ENCODE assay signal across 21 cellular contexts in genomic region chr11:9253086-9253485, GRCh38. TPM values are rescaled to one million over a fixed set of nuclear protein-coding genes. Genes with fewer than 3 reads are reported as not detected.
DNase-seq lines count a peak whose midpoint lies in the region; ATAC-seq and TF ChIP-seq lines count a peak whose summit lies in the region.
"Had no signal": no experiment of that assay in that cellular context is flagged by ENCODE, and none has a peak within 500 bp of the region (broad histone marks: within the 10 kb centered on the region; RNA-seq: fewer than 3 reads in every experiment).

No MANE protein-coding gene starts in this region.

- H3K9me3 ChIP-seq in cardiac muscle cell (ENCODE audit: low read depth) (no peaks in the 10 kb centered on the region), Caco-2 (no peaks in the 10 kb centered on the region)
- H3K9me3 ChIP-seq: adrenal gland, tibial nerve had no signal

- in situ Hi-C loops in KBM-7 (cut with MboI; ENCODE audit: low pct_unique_long_range_greater_than_20kb, low sequenced_read_pairs): no loop called here

- intact Hi-C loops in Right ventricle myocardium inferior (cut with DNase I) (no loop called here), Caco-2 (cut with micrococcal nuclease; ENCODE audit: unreplicated experiment) (no loop called here)

- H3K9me3 Mint-ChIP-seq in Caco-2 (ENCODE audit: unreplicated experiment): no peaks in the 10 kb centered on the region
- H3K9me3 Mint-ChIP-seq: activated CD8-positive, alpha-beta T cell treated with anti-CD3 and anti-CD28 coated beads for 36 hours; activated T-cell treated with anti-CD3 and anti-CD28 coated beads, Interleukin-2, amount 50 U/mL, for 72 hours; stimulated activated memory B cell treated with anti-CD40 and anti-IgM and Interleukin-4, amounts not matched to agents 10 μg/mL and 1 μg/mL and 100 μg/mL, for 72 hours had no signal

- H3K27me3 ChIP-seq in cardiac muscle cell: no peaks in the 10 kb centered on the region
- H3K27me3 ChIP-seq in Caco-2 (replicated peaks; ENCODE audit: control insufficient read depth, insufficient read depth, low read length): no peaks in the 10 kb centered on the region
- H3K27me3 ChIP-seq: adrenal gland, tibial nerve had no signal

- no peak overlapping the region for H3K4me3 Mint-ChIP-seq in Caco-2 (ENCODE audit: unreplicated experiment)
- H3K4me3 Mint-ChIP-seq: activated CD8-positive, alpha-beta T cell treated with anti-CD3 and anti-CD28 coated beads for 36 hours; activated T-cell treated with anti-CD3 and anti-CD28 coated beads, Interleukin-2, amount 50 U/mL, for 72 hours; stimulated activated memory B cell treated with anti-CD40 and anti-IgM and Interleukin-4, amounts not matched to agents 10 μg/mL and 1 μg/mL and 100 μg/mL, for 72 hours had no signal

- ATAC-seq in Right ventricle myocardium inferior: no peak
- no peak for ATAC-seq in HG03571 (IDR thresholded peaks at IDR 0.05; ENCODE audit: unreplicated experiment)
- ATAC-seq: activated CD8-positive, alpha-beta T cell treated with anti-CD3 and anti-CD28 coated beads for 36 hours; activated T-cell treated with anti-CD3 and anti-CD28 coated beads, Interleukin-2, amount 50 U/mL, for 72 hours; stimulated activated memory B cell treated with anti-CD40 and anti-IgM and Interleukin-4, amounts not matched to agents 10 μg/mL and 1 μg/mL and 100 μg/mL, for 72 hours had no signal

- H3K36me3 ChIP-seq in cardiac muscle cell: peaks cover 6% of the 10 kb centered on the region
- H3K36me3 ChIP-seq in Caco-2 (ENCODE audit: control insufficient read depth, insufficient read depth, low read length): no peaks in the 10 kb centered on the region
- H3K36me3 ChIP-seq: adrenal gland had no signal

- no peaks in the 10 kb centered on the region for H3K4me1 Mint-ChIP-seq in Caco-2 (ENCODE audit: low read depth, unreplicated experiment)

- POLR2A ChIA-PET in Caco-2 (lab: Charles Lee): interaction anchor here (1.4 kb wide), 1 partner anchor 11 kb away, joined by 3 read pairs; the partner anchor contains the start of gene DENND5A

- CTCF ChIA-PET in Caco-2 (lab: Charles Lee): no interaction called here

- H3K27ac Mint-ChIP-seq in Caco-2 (ENCODE audit: unreplicated experiment): no peak overlapping the region
- H3K27ac Mint-ChIP-seq: activated CD8-positive, alpha-beta T cell treated with anti-CD3 and anti-CD28 coated beads for 36 hours; activated T-cell treated with anti-CD3 and anti-CD28 coated beads, Interleukin-2, amount 50 U/mL, for 72 hours; stimulated activated memory B cell treated with anti-CD40 and anti-IgM and Interleukin-4, amounts not matched to agents 10 μg/mL and 1 μg/mL and 100 μg/mL, for 72 hours had no signal

- H3K4me3 ChIP-seq in cardiac muscle cell: no peak overlapping the region
- no peak overlapping the region for H3K4me3 ChIP-seq in Caco-2 (ENCODE audit: low read depth, low read length)
- H3K4me3 ChIP-seq: adrenal gland, tibial nerve had no signal

- TF ChIP-seq CTCF in cardiac muscle cell (IDR thresholded peaks at IDR 0.05; ENCODE audit: low read depth, low read length) (no peak), Caco-2 (IDR thresholded peaks at IDR 0.05; ENCODE audit: insufficient read depth in 1 of 2, low read depth in 1 of 2, low read length in 1 of 2, severe bottlenecking in 1 of 2, unreplicated experiment in 1 of 2) (no peak)

- H3K27me3 Mint-ChIP-seq in Caco-2 (ENCODE audit: insufficient read depth, unreplicated experiment): no peaks in the 10 kb centered on the region
- H3K27me3 Mint-ChIP-seq: activated CD8-positive, alpha-beta T cell treated with anti-CD3 and anti-CD28 coated beads for 36 hours; stimulated activated memory B cell treated with anti-CD40 and anti-IgM and Interleukin-4, amounts not matched to agents 10 μg/mL and 1 μg/mL and 100 μg/mL, for 72 hours had no signal

- no TSS peak for BruUV-seq in Caco-2 (replicated peaks; lab: Mats Ljungman, UMichigan)

- peaks cover 31% of the 10 kb centered on the region for H3K36me3 Mint-ChIP-seq in Caco-2 (ENCODE audit: insufficient read depth, unreplicated experiment)

- H3K4me1 ChIP-seq in cardiac muscle cell (ENCODE audit: low read depth) (peaks cover 6% of the 10 kb centered on the region), Caco-2 (no peaks in the 10 kb centered on the region)

- H3K27ac ChIP-seq in cardiac muscle cell (peak overlapping the region; percentile 31), caudate nucleus (ENCODE audit: low read depth, low read length) (peak overlapping the region; percentile 21)
- H3K27ac ChIP-seq: adrenal gland, VCaP had no signal

- DNase-seq in cardiac muscle cell (ENCODE audit: low read depth in 1 of 2, low spot score in 1 of 2) (no peak), Right ventricle myocardium inferior (ENCODE audit: missing footprints) (no peak), caudate nucleus (lab: John Stamatoyannopoulos, UW) (no peak), lung microvascular endothelial cell (ENCODE audit: low read depth in 2 of 2) (peak; percentile 15 to 72), Caco-2 (no peak), KBM-7 (no peak)
- DNase-seq in stimulated activated naive CD4-positive, alpha-beta T cell (lab: John Stamatoyannopoulos, UW): no peak
- DNase-seq: activated CD8-positive, alpha-beta T cell treated with anti-CD3 and anti-CD28 coated beads for 36 hours; activated T-cell treated with anti-CD3 and anti-CD28 coated beads, Interleukin-2, amount 50 U/mL, for 72 hours; adrenal gland; central memory CD4-positive, alpha-beta T cell; COR-L47; H7; hypothalamus; mesenchymal stem cell; NCI-H2029; SW 1271 had no signal

RNA-seq across cellular contexts. Expression of gene DENND5A, which starts 12.1 kb away (rescaled TPM):
- 120 and 196 TPM in 2 replicates for total RNA-seq in cardiac muscle cell
- polyA plus RNA-seq in cardiac muscle cell: 99.5 and 156 TPM in 2 replicates
- 105 TPM for total RNA-seq in Right ventricle myocardium inferior
- total RNA-seq in lung microvascular endothelial cell: 94.1 and 114 TPM in 2 replicates
- 54.3 and 58.0 TPM in 2 replicates for total RNA-seq in Caco-2 (2022)

Comparison
In these comparisons a context has a peak if more than half of its experiments do, and no peak if none do; other contexts are left out.
1. DNase-seq: peak in lung microvascular endothelial cell (2 of 2); none in cardiac muscle cell (0 of 2), Right ventricle myocardium inferior (single experiment), caudate nucleus (0 of 61), stimulated activated naive CD4-positive, alpha-beta T cell (0 of 6), Caco-2 (0 of 2) and KBM-7 (single experiment).